In the genomic region with DNA sequence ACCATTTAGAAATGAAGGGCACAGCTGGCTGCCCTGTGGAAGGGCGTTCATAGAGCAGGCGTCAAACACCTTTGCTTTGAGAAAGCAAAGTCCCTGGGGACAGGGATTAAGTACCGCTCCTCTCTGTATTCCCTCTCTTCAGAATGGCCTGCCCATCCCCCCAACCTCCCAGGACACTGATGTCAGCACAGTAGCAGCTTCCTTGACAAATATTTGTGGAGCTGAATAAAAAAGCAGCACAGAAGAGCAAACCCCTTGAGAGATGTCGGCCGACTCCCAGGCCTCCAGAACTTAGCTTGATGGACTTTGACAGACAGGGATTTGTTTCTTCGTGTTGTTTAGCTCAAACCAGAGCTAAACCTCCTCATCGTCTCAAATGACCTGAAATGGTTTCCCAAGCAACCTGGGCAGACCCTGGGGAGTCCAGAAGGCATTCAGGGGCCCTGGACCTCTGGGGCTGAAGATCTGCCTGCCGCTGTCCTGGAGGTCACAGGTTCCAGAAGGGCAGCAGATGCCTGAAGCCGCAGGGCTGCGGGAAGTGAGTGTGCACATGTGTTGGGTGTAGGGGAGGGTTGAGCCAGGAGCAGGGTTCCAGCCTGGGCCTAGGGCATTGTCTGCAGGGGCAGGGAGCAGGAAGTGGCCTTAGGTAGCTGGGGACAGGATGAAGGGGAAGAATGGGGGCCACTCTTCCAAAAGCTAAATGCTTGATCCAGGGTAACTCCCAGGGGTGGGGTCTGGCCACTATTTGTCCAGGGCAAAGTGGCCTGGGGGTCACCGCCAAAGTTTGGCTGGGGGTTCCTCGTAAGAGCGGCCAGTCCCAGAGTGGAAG, we compare ENCODE assay signal across 1 cellular context.
TF ChIP-seq lines count a peak whose summit lies in the region.

No MANE protein-coding gene starts in this region.

TF ChIP-seq in HepG2, 621 proteins besides CTCF, POLR2A, EP300 and RAD21 (continued from another document and continues in another):
- TF ChIP-seq FOXK1 (CRISPR knock-in tag; IDR thresholded peaks at IDR 0.05; ENCODE audit: borderline replicate concordance, low read depth) (no peak), JDP2 (CRISPR knock-in tag; IDR thresholded peaks at IDR 0.05; ENCODE audit: borderline replicate concordance) (no peak), PAF1 (CRISPR knock-in tag; IDR thresholded peaks at IDR 0.05) (no peak), MIER3 (CRISPR knock-in tag; IDR thresholded peaks at IDR 0.05; ENCODE audit: borderline replicate concordance) (0 out of 2 replicates have a peak, but pooled peaks have one; percentile 13), SNAI1 (CRISPR knock-in tag; IDR thresholded peaks at IDR 0.05; ENCODE audit: borderline replicate concordance) (peak; percentile 53; the same call in 1 of the 2 replicates), SP1 (IDR thresholded peaks at IDR 0.05) (no peak), SP1 (CRISPR knock-in tag; IDR thresholded peaks at IDR 0.05) (peak; percentile 34; the same call in 1 of the 2 replicates), ZBTB7B (CRISPR knock-in tag; IDR thresholded peaks at IDR 0.05) (peak; percentile 38; the same call in 1 of the 2 replicates), PCBP1 (IDR thresholded peaks at IDR 0.05; ENCODE audit: borderline replicate concordance, low read depth, low read length) (no peak), POLR2AphosphoS2 (IDR thresholded peaks at IDR 0.05; ENCODE audit: low read depth, low read length) (no peak), TMF1 (CRISPR knock-in tag; IDR thresholded peaks at IDR 0.05; ENCODE audit: low read depth) (0 out of 2 replicates have a peak, but pooled peaks have one; percentile 33), ZNF430 (CRISPR knock-in tag; IDR thresholded peaks at IDR 0.05) (peak; percentile 14; the same call in 1 of the 2 replicates), DMAP1 (CRISPR knock-in tag; IDR thresholded peaks at IDR 0.05) (no peak; the same call in none of the 2 replicates), TSC22D2 (CRISPR knock-in tag; IDR thresholded peaks at IDR 0.05; ENCODE audit: borderline replicate concordance) (no peak), THYN1 (CRISPR knock-in tag; IDR thresholded peaks at IDR 0.05; ENCODE audit: borderline replicate concordance, low read depth) (no peak), MTF2 (CRISPR knock-in tag; IDR thresholded peaks at IDR 0.05; ENCODE audit: borderline replicate concordance) (no peak), ZNF224 (CRISPR knock-in tag; IDR thresholded peaks at IDR 0.05) (no peak), SUZ12 (IDR thresholded peaks at IDR 0.05; ENCODE audit: low read depth, low read length) (no peak), ZC3H13 (CRISPR knock-in tag; IDR thresholded peaks at IDR 0.05) (no peak; the same call in 1 of the 2 replicates), MXD4 (CRISPR knock-in tag; IDR thresholded peaks at IDR 0.05) (peak; percentile 25; the same call in 1 of the 2 replicates), ZNF432 (CRISPR knock-in tag; IDR thresholded peaks at IDR 0.05; ENCODE audit: borderline replicate concordance) (no peak), RBM22 (optimal IDR thresholded peaks at IDR 0.05; ENCODE audit: low read length) (peak; percentile 65), FOXJ3 (CRISPR knock-in tag; IDR thresholded peaks at IDR 0.05; ENCODE audit: borderline replicate concordance) (peak; percentile 48; the same call in 1 of the 2 replicates), HNRNPLL (IDR thresholded peaks at IDR 0.05; ENCODE audit: low read depth, low read length, poor library complexity, severe bottlenecking) (peak; percentile 41), SOX5 (CRISPR knock-in tag; IDR thresholded peaks at IDR 0.05; ENCODE audit: borderline replicate concordance) (peak; percentile 62; the same call in 1 of the 2 replicates)
- TF ChIP-seq, protein P1, sequence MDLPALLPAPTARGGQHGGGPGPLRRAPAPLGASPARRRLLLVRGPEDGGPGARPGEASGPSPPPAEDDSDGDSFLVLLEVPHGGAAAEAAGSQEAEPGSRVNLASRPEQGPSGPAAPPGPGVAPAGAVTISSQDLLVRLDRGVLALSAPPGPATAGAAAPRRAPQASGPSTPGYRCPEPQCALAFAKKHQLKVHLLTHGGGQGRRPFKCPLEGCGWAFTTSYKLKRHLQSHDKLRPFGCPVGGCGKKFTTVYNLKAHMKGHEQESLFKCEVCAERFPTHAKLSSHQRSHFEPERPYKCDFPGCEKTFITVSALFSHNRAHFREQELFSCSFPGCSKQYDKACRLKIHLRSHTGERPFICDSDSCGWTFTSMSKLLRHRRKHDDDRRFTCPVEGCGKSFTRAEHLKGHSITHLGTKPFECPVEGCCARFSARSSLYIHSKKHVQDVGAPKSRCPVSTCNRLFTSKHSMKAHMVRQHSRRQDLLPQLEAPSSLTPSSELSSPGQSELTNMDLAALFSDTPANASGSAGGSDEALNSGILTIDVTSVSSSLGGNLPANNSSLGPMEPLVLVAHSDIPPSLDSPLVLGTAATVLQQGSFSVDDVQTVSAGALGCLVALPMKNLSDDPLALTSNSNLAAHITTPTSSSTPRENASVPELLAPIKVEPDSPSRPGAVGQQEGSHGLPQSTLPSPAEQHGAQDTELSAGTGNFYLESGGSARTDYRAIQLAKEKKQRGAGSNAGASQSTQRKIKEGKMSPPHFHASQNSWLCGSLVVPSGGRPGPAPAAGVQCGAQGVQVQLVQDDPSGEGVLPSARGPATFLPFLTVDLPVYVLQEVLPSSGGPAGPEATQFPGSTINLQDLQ (CRISPR knock-in tag; IDR thresholded peaks at IDR 0.05) = no peak; the same call in 1 of the 2 replicates
- TF ChIP-seq, protein P2, sequence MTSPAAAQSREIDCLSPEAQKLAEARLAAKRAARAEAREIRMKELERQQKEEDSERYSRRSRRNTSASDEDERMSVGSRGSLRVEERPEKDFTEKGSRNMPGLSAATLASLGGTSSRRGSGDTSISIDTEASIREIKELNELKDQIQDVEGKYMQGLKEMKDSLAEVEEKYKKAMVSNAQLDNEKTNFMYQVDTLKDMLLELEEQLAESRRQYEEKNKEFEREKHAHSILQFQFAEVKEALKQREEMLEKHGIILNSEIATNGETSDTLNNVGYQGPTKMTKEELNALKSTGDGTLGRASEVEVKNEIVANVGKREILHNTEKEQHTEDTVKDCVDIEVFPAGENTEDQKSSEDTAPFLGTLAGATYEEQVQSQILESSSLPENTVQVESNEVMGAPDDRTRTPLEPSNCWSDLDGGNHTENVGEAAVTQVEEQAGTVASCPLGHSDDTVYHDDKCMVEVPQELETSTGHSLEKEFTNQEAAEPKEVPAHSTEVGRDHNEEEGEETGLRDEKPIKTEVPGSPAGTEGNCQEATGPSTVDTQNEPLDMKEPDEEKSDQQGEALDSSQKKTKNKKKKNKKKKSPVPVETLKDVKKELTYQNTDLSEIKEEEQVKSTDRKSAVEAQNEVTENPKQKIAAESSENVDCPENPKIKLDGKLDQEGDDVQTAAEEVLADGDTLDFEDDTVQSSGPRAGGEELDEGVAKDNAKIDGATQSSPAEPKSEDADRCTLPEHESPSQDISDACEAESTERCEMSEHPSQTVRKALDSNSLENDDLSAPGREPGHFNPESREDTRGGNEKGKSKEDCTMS (CRISPR knock-in tag; conservative IDR thresholded peaks at IDR 0.05) = no peak
- TF ChIP-seq, protein P3, sequence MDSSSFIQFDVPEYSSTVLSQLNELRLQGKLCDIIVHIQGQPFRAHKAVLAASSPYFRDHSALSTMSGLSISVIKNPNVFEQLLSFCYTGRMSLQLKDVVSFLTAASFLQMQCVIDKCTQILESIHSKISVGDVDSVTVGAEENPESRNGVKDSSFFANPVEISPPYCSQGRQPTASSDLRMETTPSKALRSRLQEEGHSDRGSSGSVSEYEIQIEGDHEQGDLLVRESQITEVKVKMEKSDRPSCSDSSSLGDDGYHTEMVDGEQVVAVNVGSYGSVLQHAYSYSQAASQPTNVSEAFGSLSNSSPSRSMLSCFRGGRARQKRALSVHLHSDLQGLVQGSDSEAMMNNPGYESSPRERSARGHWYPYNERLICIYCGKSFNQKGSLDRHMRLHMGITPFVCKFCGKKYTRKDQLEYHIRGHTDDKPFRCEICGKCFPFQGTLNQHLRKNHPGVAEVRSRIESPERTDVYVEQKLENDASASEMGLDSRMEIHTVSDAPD (CRISPR knock-in tag; IDR thresholded peaks at IDR 0.05) = peak; percentile 74
- TF ChIP-seq, protein P4, sequence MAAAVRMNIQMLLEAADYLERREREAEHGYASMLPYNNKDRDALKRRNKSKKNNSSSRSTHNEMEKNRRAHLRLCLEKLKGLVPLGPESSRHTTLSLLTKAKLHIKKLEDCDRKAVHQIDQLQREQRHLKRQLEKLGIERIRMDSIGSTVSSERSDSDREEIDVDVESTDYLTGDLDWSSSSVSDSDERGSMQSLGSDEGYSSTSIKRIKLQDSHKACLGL (CRISPR knock-in tag; IDR thresholded peaks at IDR 0.05) = peak; percentile 49; the same call in 1 of the 2 replicates
- TF ChIP-seq, protein P5, sequence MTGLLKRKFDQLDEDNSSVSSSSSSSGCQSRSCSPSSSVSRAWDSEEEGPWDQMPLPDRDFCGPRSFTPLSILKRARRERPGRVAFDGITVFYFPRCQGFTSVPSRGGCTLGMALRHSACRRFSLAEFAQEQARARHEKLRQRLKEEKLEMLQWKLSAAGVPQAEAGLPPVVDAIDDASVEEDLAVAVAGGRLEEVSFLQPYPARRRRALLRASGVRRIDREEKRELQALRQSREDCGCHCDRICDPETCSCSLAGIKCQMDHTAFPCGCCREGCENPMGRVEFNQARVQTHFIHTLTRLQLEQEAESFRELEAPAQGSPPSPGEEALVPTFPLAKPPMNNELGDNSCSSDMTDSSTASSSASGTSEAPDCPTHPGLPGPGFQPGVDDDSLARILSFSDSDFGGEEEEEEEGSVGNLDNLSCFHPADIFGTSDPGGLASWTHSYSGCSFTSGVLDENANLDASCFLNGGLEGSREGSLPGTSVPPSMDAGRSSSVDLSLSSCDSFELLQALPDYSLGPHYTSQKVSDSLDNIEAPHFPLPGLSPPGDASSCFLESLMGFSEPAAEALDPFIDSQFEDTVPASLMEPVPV (CRISPR knock-in tag; IDR thresholded peaks at IDR 0.05) = no peak
- TF ChIP-seq, protein P6, sequence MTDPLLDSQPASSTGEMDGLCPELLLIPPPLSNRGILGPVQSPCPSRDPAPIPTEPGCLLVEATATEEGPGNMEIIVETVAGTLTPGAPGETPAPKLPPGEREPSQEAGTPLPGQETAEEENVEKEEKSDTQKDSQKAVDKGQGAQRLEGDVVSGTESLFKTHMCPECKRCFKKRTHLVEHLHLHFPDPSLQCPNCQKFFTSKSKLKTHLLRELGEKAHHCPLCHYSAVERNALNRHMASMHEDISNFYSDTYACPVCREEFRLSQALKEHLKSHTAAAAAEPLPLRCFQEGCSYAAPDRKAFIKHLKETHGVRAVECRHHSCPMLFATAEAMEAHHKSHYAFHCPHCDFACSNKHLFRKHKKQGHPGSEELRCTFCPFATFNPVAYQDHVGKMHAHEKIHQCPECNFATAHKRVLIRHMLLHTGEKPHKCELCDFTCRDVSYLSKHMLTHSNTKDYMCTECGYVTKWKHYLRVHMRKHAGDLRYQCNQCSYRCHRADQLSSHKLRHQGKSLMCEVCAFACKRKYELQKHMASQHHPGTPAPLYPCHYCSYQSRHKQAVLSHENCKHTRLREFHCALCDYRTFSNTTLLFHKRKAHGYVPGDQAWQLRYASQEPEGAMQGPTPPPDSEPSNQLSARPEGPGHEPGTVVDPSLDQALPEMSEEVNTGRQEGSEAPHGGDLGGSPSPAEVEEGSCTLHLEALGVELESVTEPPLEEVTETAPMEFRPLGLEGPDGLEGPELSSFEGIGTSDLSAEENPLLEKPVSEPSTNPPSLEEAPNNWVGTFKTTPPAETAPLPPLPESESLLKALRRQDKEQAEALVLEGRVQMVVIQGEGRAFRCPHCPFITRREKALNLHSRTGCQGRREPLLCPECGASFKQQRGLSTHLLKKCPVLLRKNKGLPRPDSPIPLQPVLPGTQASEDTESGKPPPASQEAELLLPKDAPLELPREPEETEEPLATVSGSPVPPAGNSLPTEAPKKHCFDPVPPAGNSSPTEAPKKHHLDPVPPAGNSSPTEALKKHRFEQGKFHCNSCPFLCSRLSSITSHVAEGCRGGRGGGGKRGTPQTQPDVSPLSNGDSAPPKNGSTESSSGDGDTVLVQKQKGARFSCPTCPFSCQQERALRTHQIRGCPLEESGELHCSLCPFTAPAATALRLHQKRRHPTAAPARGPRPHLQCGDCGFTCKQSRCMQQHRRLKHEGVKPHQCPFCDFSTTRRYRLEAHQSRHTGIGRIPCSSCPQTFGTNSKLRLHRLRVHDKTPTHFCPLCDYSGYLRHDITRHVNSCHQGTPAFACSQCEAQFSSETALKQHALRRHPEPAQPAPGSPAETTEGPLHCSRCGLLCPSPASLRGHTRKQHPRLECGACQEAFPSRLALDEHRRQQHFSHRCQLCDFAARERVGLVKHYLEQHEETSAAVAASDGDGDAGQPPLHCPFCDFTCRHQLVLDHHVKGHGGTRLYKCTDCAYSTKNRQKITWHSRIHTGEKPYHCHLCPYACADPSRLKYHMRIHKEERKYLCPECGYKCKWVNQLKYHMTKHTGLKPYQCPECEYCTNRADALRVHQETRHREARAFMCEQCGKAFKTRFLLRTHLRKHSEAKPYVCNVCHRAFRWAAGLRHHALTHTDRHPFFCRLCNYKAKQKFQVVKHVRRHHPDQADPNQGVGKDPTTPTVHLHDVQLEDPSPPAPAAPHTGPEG (CRISPR knock-in tag; IDR thresholded peaks at IDR 0.05) = 0 out of 2 replicates have a peak, but pooled peaks have one; percentile 28
- TF ChIP-seq, protein P7, sequence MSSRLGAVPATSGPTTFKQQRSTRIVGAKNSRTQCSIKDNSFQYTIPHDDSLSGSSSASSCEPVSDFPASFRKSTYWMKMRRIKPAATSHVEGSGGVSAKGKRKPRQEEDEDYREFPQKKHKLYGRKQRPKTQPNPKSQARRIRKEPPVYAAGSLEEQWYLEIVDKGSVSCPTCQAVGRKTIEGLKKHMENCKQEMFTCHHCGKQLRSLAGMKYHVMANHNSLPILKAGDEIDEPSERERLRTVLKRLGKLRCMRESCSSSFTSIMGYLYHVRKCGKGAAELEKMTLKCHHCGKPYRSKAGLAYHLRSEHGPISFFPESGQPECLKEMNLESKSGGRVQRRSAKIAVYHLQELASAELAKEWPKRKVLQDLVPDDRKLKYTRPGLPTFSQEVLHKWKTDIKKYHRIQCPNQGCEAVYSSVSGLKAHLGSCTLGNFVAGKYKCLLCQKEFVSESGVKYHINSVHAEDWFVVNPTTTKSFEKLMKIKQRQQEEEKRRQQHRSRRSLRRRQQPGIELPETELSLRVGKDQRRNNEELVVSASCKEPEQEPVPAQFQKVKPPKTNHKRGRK (CRISPR knock-in tag; IDR thresholded peaks at IDR 0.05) = no peak
